Comparison of ENCODE assay signal across 31 cellular contexts in the genomic region with DNA sequence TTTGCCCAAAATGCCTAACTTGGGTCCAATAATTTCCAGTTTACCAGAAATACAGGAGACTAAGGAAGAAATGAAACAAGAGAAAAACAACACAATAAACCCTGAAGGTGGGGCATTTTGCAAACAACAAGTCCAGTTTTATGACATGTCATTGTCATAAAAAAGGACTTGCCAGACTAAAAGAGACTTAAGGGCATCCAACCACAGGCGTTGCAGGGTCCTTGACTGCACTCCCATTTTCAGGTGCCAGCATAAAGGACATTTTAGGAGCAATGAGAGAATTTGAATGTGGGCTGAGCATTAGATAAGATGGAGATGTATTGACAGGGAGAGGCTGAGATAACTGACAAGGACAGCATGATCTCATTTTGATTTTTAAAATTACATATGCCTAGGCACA. TPM values are rescaled to one million over a fixed set of nuclear protein-coding genes. Genes with fewer than 3 reads are reported as not detected.
"Had no signal": no experiment of that assay in that cellular context is flagged by ENCODE, and none has a peak within 500 bp of the region (broad histone marks: within the 10 kb centered on the region; RNA-seq: fewer than 3 reads in every experiment).

No MANE protein-coding gene starts in this region.

- H3K4me3 Mint-ChIP-seq: activated CD8-positive, alpha-beta memory T cell treated with anti-CD3 and anti-CD28 coated beads, Interleukin-2, amount 10 ng/mL, durations not matched to agents 7 days and 5 days; activated CD8-positive, alpha-beta T cell treated with anti-CD3 and anti-CD28 coated beads, Interleukin-2, amount 10 ng/mL, durations not matched to agents 7 days and 5 days; activated naive CD4-positive, alpha-beta T cell treated with anti-CD3 and anti-CD28 coated beads, Interleukin-2, amount 50 U/mL, for 24 hours; activated T-cell treated with anti-CD3 and anti-CD28 coated beads, Interleukin-2, amount 50 U/mL, for 24 hours; activated T-helper 1 cell treated with anti-CD3 and anti-CD28 coated beads, Interleukin-12 subunit alpha, Interleukin-12 subunit beta, Interleukin-2, Interleukin-4 antibody, amounts not matched to agents 30 ng/mL and 10 ng/mL and 1 ng/mL, durations not matched to agents 14 hours and 24 hours and 36 hours; T-helper 2 cell treated with Interferon-gamma antibody and Interleukin-4, amounts not matched to agents 5 μg/mL and 100 μg/mL, for 36 hours; WTC11 had no signal

- H3K27me3 ChIP-seq: breast epithelium had no signal

- H3K9me3 Mint-ChIP-seq: activated naive CD4-positive, alpha-beta T cell treated with anti-CD3 and anti-CD28 coated beads, Interleukin-2, amount 50 U/mL, for 24 hours; activated T-cell treated with anti-CD3 and anti-CD28 coated beads, Interleukin-2, amount 50 U/mL, for 24 hours; activated T-helper 1 cell treated with anti-CD3 and anti-CD28 coated beads, Interleukin-12 subunit alpha, Interleukin-12 subunit beta, Interleukin-2, Interleukin-4 antibody, amounts not matched to agents 30 ng/mL and 10 ng/mL and 1 ng/mL, durations not matched to agents 14 hours and 24 hours and 36 hours; T-helper 2 cell treated with Interferon-gamma antibody and Interleukin-4, amounts not matched to agents 5 μg/mL and 100 μg/mL, for 36 hours; WTC11 had no signal

- H3K27ac ChIP-seq: breast epithelium, RWPE1, SJSA1 had no signal

- H3K4me3 ChIP-seq: breast epithelium, SJSA1 had no signal

- H3K27ac Mint-ChIP-seq: activated CD8-positive, alpha-beta memory T cell treated with anti-CD3 and anti-CD28 coated beads, Interleukin-2, amount 10 ng/mL, durations not matched to agents 7 days and 5 days; activated CD8-positive, alpha-beta T cell treated with anti-CD3 and anti-CD28 coated beads, Interleukin-2, amount 10 ng/mL, durations not matched to agents 7 days and 5 days; activated naive CD4-positive, alpha-beta T cell treated with anti-CD3 and anti-CD28 coated beads, Interleukin-2, amount 50 U/mL, for 24 hours; activated T-cell treated with anti-CD3 and anti-CD28 coated beads, Interleukin-2, amount 50 U/mL, for 24 hours; activated T-helper 1 cell treated with anti-CD3 and anti-CD28 coated beads, Interleukin-12 subunit alpha, Interleukin-12 subunit beta, Interleukin-2, Interleukin-4 antibody, amounts not matched to agents 30 ng/mL and 10 ng/mL and 1 ng/mL, durations not matched to agents 14 hours and 24 hours and 36 hours; T-helper 2 cell treated with Interferon-gamma antibody and Interleukin-4, amounts not matched to agents 5 μg/mL and 100 μg/mL, for 36 hours; WTC11 had no signal

- H3K9me3 ChIP-seq: breast epithelium, SJSA1 had no signal

- H3K4me1 Mint-ChIP-seq: activated CD8-positive, alpha-beta memory T cell treated with anti-CD3 and anti-CD28 coated beads, Interleukin-2, amount 10 ng/mL, durations not matched to agents 7 days and 5 days; activated naive CD4-positive, alpha-beta T cell treated with anti-CD3 and anti-CD28 coated beads, Interleukin-2, amount 50 U/mL, for 24 hours had no signal

- DNase-seq: activated CD4-positive, alpha-beta T cell treated with anti-CD3 and anti-CD28 coated beads for 48 hours; activated CD4-positive, alpha-beta T cell treated with anti-CD3 and anti-CD28 coated beads, Interleukin-2, amount 50 U/mL, for 4 hours; activated CD4-positive, CD25-positive, alpha-beta regulatory T cell treated with anti-CD3 and anti-CD28 coated beads, Interleukin-2, amount 50 U/mL, for 72 hours; activated CD8-positive, alpha-beta memory T cell treated with anti-CD3 and anti-CD28 coated beads, Interleukin-2, amount 10 ng/mL, durations not matched to agents 7 days and 5 days; activated CD8-positive, alpha-beta T cell treated with anti-CD3 and anti-CD28 coated beads, Interleukin-2, amount 10 ng/mL, durations not matched to agents 7 days and 5 days; activated effector memory CD4-positive, alpha-beta T cell treated with Interleukin-2 at 50 U/mL for 16 hours; activated naive CD4-positive, alpha-beta T cell; activated T-cell treated with anti-CD3 and anti-CD28 coated beads, Interleukin-2, amount 50 U/mL, for 24 hours; aorta; caudate nucleus; Kasumi-1; KBM-7; NCI-H1092; NCI-H1417; NCI-H1930; NCI-H2171 treated with DMSO at 0.1 percent for 48 hours; NCI-H226; NCI-H526 treated with DMSO at 0.1 percent for 48 hours; NCI-H82; Right ventricle myocardium superior; SW 1271 had no signal

- H3K4me1 ChIP-seq: breast epithelium, SJSA1 had no signal

- ATAC-seq: activated CD8-positive, alpha-beta memory T cell treated with anti-CD3 and anti-CD28 coated beads, Interleukin-2, amount 10 ng/mL, durations not matched to agents 7 days and 5 days; activated CD8-positive, alpha-beta T cell treated with anti-CD3 and anti-CD28 coated beads, Interleukin-2, amount 10 ng/mL, durations not matched to agents 7 days and 5 days; Panc1; SK-N-SH treated with all-trans-retinoic acid at 6 μM for 48 hours; WTC11 had no signal

- H3K36me3 ChIP-seq: breast epithelium, SJSA1 had no signal

- H3K36me3 Mint-ChIP-seq: activated CD8-positive, alpha-beta memory T cell treated with anti-CD3 and anti-CD28 coated beads, Interleukin-2, amount 10 ng/mL, durations not matched to agents 7 days and 5 days; activated naive CD4-positive, alpha-beta T cell treated with anti-CD3 and anti-CD28 coated beads, Interleukin-2, amount 50 U/mL, for 24 hours; WTC11 had no signal

RNA-seq across cellular contexts. Expression of gene DAGLA, which starts 28.1 kb away (rescaled TPM):
- total RNA-seq: activated CD8-positive, alpha-beta memory T cell treated with anti-CD3 and anti-CD28 coated beads, Interleukin-2, amount 10 ng/mL, durations not matched to agents 7 days and 5 days; OCI-LY7 had no signal
